ENCODE assay signal across 8 cellular contexts in the genomic region with DNA sequence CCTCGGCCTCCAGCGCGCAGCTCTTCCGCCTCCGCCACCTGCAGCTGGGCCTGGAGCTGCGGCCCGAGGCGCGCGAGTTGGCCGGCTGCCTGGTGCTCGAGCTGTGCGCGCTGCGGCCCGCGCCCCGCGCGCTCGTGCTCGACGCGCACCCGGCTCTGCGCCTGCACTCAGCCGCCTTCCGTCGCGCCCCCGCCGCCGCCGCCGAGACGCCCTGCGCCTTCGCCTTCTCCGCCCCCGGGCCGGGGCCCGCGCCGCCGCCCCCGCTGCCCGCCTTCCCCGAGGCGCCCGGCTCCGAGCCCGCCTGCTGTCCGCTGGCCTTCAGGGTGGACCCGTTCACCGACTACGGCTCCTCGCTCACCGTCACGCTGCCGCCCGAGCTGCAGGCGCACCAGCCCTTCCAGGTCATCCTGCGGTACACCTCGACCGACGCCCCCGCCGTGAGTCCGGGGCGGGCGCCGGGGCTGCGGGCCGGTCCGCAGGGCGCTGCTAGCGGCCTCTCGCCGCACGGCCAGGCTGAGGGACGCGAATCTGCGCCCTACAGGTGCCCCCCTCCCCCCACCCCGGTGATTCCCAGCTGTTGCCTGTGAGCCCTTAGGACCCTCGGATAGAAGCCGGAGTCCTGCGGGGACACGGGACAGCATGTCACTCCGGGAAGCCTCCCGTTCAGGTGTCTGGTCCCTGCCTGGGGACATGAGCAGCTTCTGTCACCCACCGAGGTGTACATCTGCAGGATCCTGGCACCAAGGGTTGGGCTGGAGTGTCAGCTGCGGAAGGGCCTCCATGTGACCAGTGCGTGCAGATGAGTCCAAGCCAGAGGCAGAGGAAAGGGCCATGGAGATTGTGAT. TPM values are rescaled to one million over a fixed set of nuclear protein-coding genes. Genes with fewer than 3 reads are reported as not detected.
DNase-seq lines count a peak whose midpoint lies in the region; ATAC-seq, FAIRE-seq and TF ChIP-seq lines count a peak whose summit lies in the region.

No MANE protein-coding gene starts in this region.

- H3K79me2 ChIP-seq in PC-3 (ENCODE audit: low read length) (peaks cover 26% of the 10 kb centered on the region), osteoblast (ENCODE audit: insufficient read depth, low read length) (peaks cover 13% of the 10 kb centered on the region)

- H3F3A ChIP-seq in PC-3 (ENCODE audit: low read length, unreplicated experiment) = no peaks in the 10 kb centered on the region

- H3K27ac ChIP-seq in A673 (ENCODE audit: low read depth, low read length, poor library complexity, severe bottlenecking) (peak overlapping the region; percentile 73), PC-3 (ENCODE audit: low read length) (no peak overlapping the region), heart left ventricle (peak overlapping the region; percentile 26 to 92 (median 86)), osteoblast (ENCODE audit: low read depth, low read length) (no peak overlapping the region)

- H3K4me3 Mint-ChIP-seq in activated naive CD8-positive, alpha-beta T cell treated with anti-CD3 and anti-CD28 coated beads, Interleukin-2, amount 50 U/mL, for 24 hours = peak overlapping the region; percentile 78

- CTCF ChIA-PET in A673 (lab: Charles Lee) (interaction anchor here (0.6 kb wide), 1 partner anchor 1151 kb away, joined by 7 read pairs; no protein-coding TSS in a partner anchor), PC-3 (lab: Charles Lee) (interaction anchor here (0.6 to 0.7 kb wide), 2 partner anchors 11 to 269 kb away, joined by 3 to 8 read pairs; no protein-coding TSS in a partner anchor)

- no peaks in the 10 kb centered on the region for H3K27me3 Mint-ChIP-seq in activated naive CD8-positive, alpha-beta T cell treated with anti-CD3 and anti-CD28 coated beads, Interleukin-2, amount 50 U/mL, for 24 hours

- no peaks in the 10 kb centered on the region for H3K9me2 ChIP-seq in PC-3 (replicated peaks; ENCODE audit: low read length)

- H2AFZ ChIP-seq in PC-3 (ENCODE audit: low read length) (peak overlapping the region; percentile 61; the same call in 1 of the 2 replicates), osteoblast (ENCODE audit: low read length) (no peak overlapping the region)

- H3K4me3 ChIP-seq in A673 (ENCODE audit: low read depth, low read length, poor library complexity, severe bottlenecking) = peak overlapping the region; percentile 71
- H3K4me3 ChIP-seq in PC-3 (ENCODE audit: low read length) = peak overlapping the region; percentile 78
- peak overlapping the region; percentile 57 to 93 (median 76) for H3K4me3 ChIP-seq in heart left ventricle
- peak overlapping the region; percentile 75 for H3K4me3 ChIP-seq in osteoblast (ENCODE audit: insufficient read depth, low read length)

- no peaks in the 10 kb centered on the region for H3K9me3 ChIP-seq in A673 (ENCODE audit: low read depth, low read length, poor library complexity, severe bottlenecking)
- H3K9me3 ChIP-seq in PC-3 (ENCODE audit: low read length) = no peaks in the 10 kb centered on the region
- no peaks in the 10 kb centered on the region for H3K9me3 ChIP-seq in heart left ventricle
- H3K9me3 ChIP-seq in osteoblast (ENCODE audit: low read depth, low read length) = no peaks in the 10 kb centered on the region

- H3K27me3 ChIP-seq in A673 (replicated peaks; ENCODE audit: insufficient read depth, low read depth, low read length, poor library complexity) = no peaks in the 10 kb centered on the region
- no peaks in the 10 kb centered on the region for H3K27me3 ChIP-seq in PC-3 (ENCODE audit: low read length)
- H3K27me3 ChIP-seq in heart left ventricle = no peaks in the 10 kb centered on the region
- no peaks in the 10 kb centered on the region for H3K27me3 ChIP-seq in osteoblast (ENCODE audit: insufficient read depth, low read length)

- POLR2A ChIA-PET in A673 (lab: Charles Lee; ENCODE audit: low non-redundant PET) = no interaction called here
- POLR2A ChIA-PET in PC-3 (lab: Charles Lee; ENCODE audit: unreplicated experiment) = interaction anchor here (0.7 to 1.0 kb wide), 2 partner anchors 8 to 11 kb away, joined by 3 read pairs; no protein-coding TSS in a partner anchor

- H3K9me3 Mint-ChIP-seq in activated naive CD8-positive, alpha-beta T cell treated with anti-CD3 and anti-CD28 coated beads, Interleukin-2, amount 50 U/mL, for 24 hours = no peaks in the 10 kb centered on the region

- BruUV-seq in A673 (replicated peaks; lab: Mats Ljungman, UMichigan) (no TSS peak), PC-3 (replicated peaks; lab: Mats Ljungman, UMichigan) (no TSS peak)

- H3K36me3 Mint-ChIP-seq in activated naive CD8-positive, alpha-beta T cell treated with anti-CD3 and anti-CD28 coated beads, Interleukin-2, amount 50 U/mL, for 24 hours (ENCODE audit: low read depth) = peaks cover 6% of the 10 kb centered on the region

- peak overlapping the region; percentile 93 for H3K4me2 ChIP-seq in PC-3 (ENCODE audit: low read length)
- peak overlapping the region; percentile 81 for H3K4me2 ChIP-seq in osteoblast (ENCODE audit: insufficient read depth, low read length)

- H3K4me1 Mint-ChIP-seq in activated naive CD8-positive, alpha-beta T cell treated with anti-CD3 and anti-CD28 coated beads, Interleukin-2, amount 50 U/mL, for 24 hours = peaks cover 52% of the 10 kb centered on the region

- DNase-seq in A673 (ENCODE audit: low spot score) = peak; percentile 69
- peak; percentile 66 for DNase-seq in GM12892 (ENCODE audit: insufficient read length)
- peak; percentile 66 for DNase-seq in PC-3
- peak; percentile 45 for DNase-seq in activated naive CD8-positive, alpha-beta T cell treated with anti-CD3 and anti-CD28 coated beads, Interleukin-2, amount 50 U/mL, for 24 hours
- DNase-seq in heart left ventricle = peak; percentile 73 to 89 (median 83)
- peak; percentile 96 for DNase-seq in osteoblast (ENCODE audit: insufficient read length, low spot score, missing footprints)
- DNase-seq in NCI-H1694 treated with DMSO at 0.1 percent for 48 hours (lab: John Stamatoyannopoulos, UW) = no peak

- TF ChIP-seq POLR2A in GM12892 (IDR thresholded peaks at IDR 0.05; ENCODE audit: low read depth, low read length) (peak; percentile 62; the same call in 1 of the 2 replicates), heart left ventricle (IDR thresholded peaks at IDR 0.05) (no peak)

- H4K20me1 ChIP-seq in PC-3 (ENCODE audit: low read length) = no peaks in the 10 kb centered on the region
- no peaks in the 10 kb centered on the region for H4K20me1 ChIP-seq in osteoblast (ENCODE audit: insufficient read depth, low read length)

- peak overlapping the region; percentile 42 for H3K27ac Mint-ChIP-seq in activated naive CD8-positive, alpha-beta T cell treated with anti-CD3 and anti-CD28 coated beads, Interleukin-2, amount 50 U/mL, for 24 hours

- whole genome bisulfite sequencing in heart left ventricle, 4 donors = 0 to 1% (median 1%) methylated on average over 25 to 93 of the region's 93 CpGs

- ATAC-seq in HG03135 (IDR thresholded peaks at IDR 0.05; ENCODE audit: unreplicated experiment) (peak; percentile 20), PC-3 (peak; percentile 5), heart left ventricle (peak in 2 of 4 donors; percentile 7 to 12)
- no peak for ATAC-seq in activated naive CD8-positive, alpha-beta T cell treated with anti-CD3 and anti-CD28 coated beads, Interleukin-2, amount 50 U/mL, for 24 hours

- H3K36me3 ChIP-seq in A673 (ENCODE audit: insufficient read depth, low read length, poor library complexity, severe bottlenecking) (no peaks in the 10 kb centered on the region), PC-3 (ENCODE audit: low read depth, low read length) (no peaks in the 10 kb centered on the region), heart left ventricle (peaks cover 0 to 21% (median 4%) of the 10 kb centered on the region in 9 donors), osteoblast (ENCODE audit: insufficient read depth, low read length) (no peaks in the 10 kb centered on the region)

- intact Hi-C loops in A673 (cut with micrococcal nuclease; ENCODE audit: unreplicated experiment) = no loop called here
- intact Hi-C loops in PC-3 (cut with micrococcal nuclease) = no loop called here
- intact Hi-C loops in heart left ventricle (cut with DNase I) = loop anchor here in 2 of 10 donors (1.0 to 10.0 kb wide), 6 partner anchors 16 to 544 kb away; a partner anchor contains a TSS

- FAIRE-seq in GM12892 (lab: Jason Lieb, UNC) = peak; percentile 92

- no peak for TF ChIP-seq CTCF in A673 (conservative IDR thresholded peaks at IDR 0.05; ENCODE audit: low read depth, low read length)
- no peak for TF ChIP-seq CTCF in PC-3 (conservative IDR thresholded peaks at IDR 0.05; ENCODE audit: low read depth, low read length)
- TF ChIP-seq CTCF in heart left ventricle (IDR thresholded peaks at IDR 0.05) = no peak
- no peak for TF ChIP-seq CTCF in osteoblast (IDR thresholded peaks at IDR 0.05; ENCODE audit: extremely low read depth, low read depth, low read length)

- H3K9ac ChIP-seq in PC-3 (ENCODE audit: low read length) = peak overlapping the region; percentile 61

- peaks cover 21% of the 10 kb centered on the region for H3K4me1 ChIP-seq in A673 (ENCODE audit: insufficient read depth, low read length, poor library complexity, severe bottlenecking)
- peaks cover 42% of the 10 kb centered on the region for H3K4me1 ChIP-seq in PC-3 (ENCODE audit: insufficient read depth, low read length)
- peaks cover 12 to 58% (median 44%) of the 10 kb centered on the region in 12 donors for H3K4me1 ChIP-seq in heart left ventricle
- H3K4me1 ChIP-seq in osteoblast (ENCODE audit: insufficient read depth, low read length) = peaks cover 25% of the 10 kb centered on the region

RNA-seq across cellular contexts. Expression of a gene that starts 0.6 kb away (rescaled TPM):
- total RNA-seq in A673 (2021) = 26.5 and 29.4 TPM in 2 replicates
- polyA plus RNA-seq in GM12892 (2012; ENCODE audit: missing spikeins) = 10.2 TPM
- 25.8 and 44.5 TPM in 2 replicates for total RNA-seq in PC-3 (2014; rRNA removed)
- total RNA-seq in heart left ventricle = 100 to 1,000 TPM in 2 of 9 donors, 10 to 100 TPM in 7; 67.5 to 149 (median 91.0) TPM
- polyA plus RNA-seq in heart left ventricle = 100 to 1,000 TPM in 1 of 2 donors, 10 to 100 TPM in 1; 75.9 to 206 TPM
- total RNA-seq in osteoblast = 13.0 and 14.7 TPM in 2 replicates

RNA-seq across cellular contexts. Expression of a gene that starts 8.7 kb away (rescaled TPM):
- 4.9 and 5.1 TPM in 2 replicates for total RNA-seq in A673 (2021)
- 7.3 TPM for polyA plus RNA-seq in GM12892 (2012; ENCODE audit: missing spikeins)
- total RNA-seq in PC-3 (2014; rRNA removed) = 8.3 and 11.9 TPM in 2 replicates
- total RNA-seq in heart left ventricle = 10 to 100 TPM in 7 of 9 donors, 1 to 10 TPM in 2; 6.7 to 23.9 (median 15.4) TPM
- 1 to 10 TPM; 3.6 to 9.3 TPM for polyA plus RNA-seq in heart left ventricle
- 3.2 and 4.7 TPM in 2 replicates for total RNA-seq in osteoblast

RNA-seq across cellular contexts. Expression of a gene that starts 11.1 kb away (rescaled TPM):
- total RNA-seq in A673 (2021) (21.0 and 21.8 TPM in 2 replicates), PC-3 (2014; rRNA removed) (10.2 and 19.5 TPM in 2 replicates), heart left ventricle (10 to 100 TPM in 1 of 9 donors, 1 to 10 TPM in 8; 3.1 to 11.7 (median 5.6) TPM), osteoblast (11.2 and 11.5 TPM in 2 replicates)
- polyA plus RNA-seq in GM12892 (2012; ENCODE audit: missing spikeins) = 9.9 TPM
- polyA plus RNA-seq in heart left ventricle = 1 to 10 TPM; 2.4 to 4.9 TPM

RNA-seq across cellular contexts. Expression of a gene that starts 17.6 kb away (rescaled TPM):
- 43.4 and 43.5 TPM in 2 replicates for total RNA-seq in A673 (2021)
- 12.0 TPM for polyA plus RNA-seq in GM12892 (2012; ENCODE audit: missing spikeins)
- total RNA-seq in PC-3 (2014; rRNA removed) = 32.2 and 40.1 TPM in 2 replicates
- total RNA-seq in heart left ventricle = 10 to 100 TPM; 14.9 to 35.6 (median 21.9) TPM
- polyA plus RNA-seq in heart left ventricle = 10 to 100 TPM; 17.4 to 39.7 TPM
- total RNA-seq in osteoblast = 21.0 and 22.1 TPM in 2 replicates

RNA-seq across cellular contexts. Expression of a gene that starts 56.4 kb away (rescaled TPM):
- total RNA-seq in A673 (2021) (2.7 and 2.9 TPM in 2 replicates), PC-3 (2014; rRNA removed) (2.4 and 5.2 TPM in 2 replicates), heart left ventricle (1 to 10 TPM in 3 of 9 donors, under 1 TPM in 5, not detected in 1; 0.48 to 2.7 (median 0.78) TPM), osteoblast (1.1 and 1.5 TPM in 2 replicates)
- 1.1 TPM for polyA plus RNA-seq in GM12892 (2012; ENCODE audit: missing spikeins)
- 1 to 10 TPM; 1.1 to 1.3 TPM for polyA plus RNA-seq in heart left ventricle

Comparison
In these comparisons a context has a peak if more than half of its experiments do, and no peak if none do; other contexts are left out.
1. H3K27ac ChIP-seq: peak in A673 (single experiment) and heart left ventricle (12 of 12); none in PC-3 (single experiment) and osteoblast (single experiment).
2. Peak in every context shown above with its lines, with median percentiles within 50 percentile points of each other: H3K4me3 ChIP-seq.